Comparison of ENCODE assay signal across 8 cellular contexts in the genomic region with DNA sequence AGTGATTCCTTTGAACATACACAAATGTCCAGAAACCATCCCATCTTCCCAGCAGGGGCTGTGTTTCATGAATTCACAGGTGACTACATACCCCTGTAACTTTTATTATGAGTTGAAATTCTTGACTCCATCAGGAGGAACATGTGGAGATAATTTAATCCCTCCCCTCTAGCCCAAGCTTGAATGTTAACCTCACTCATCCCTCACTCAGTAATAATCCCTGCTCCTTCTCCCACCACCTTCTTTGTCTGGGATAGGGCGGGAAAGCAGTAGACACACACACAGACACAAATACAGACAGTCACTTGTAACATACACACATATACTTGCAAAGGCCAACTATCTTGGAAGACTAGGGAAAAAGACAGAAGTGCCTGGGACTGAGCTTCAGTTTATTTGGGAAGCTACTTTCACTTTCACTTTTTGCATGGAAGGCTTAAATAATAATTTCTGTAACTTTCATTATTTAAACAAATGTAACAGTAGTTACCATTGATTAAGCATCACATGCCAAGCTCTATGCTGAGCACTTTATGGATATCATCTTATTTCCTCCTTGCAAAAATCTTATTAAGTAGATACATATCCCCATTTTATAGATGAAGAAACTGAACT. TPM values are rescaled to one million over a fixed set of nuclear protein-coding genes. Genes with fewer than 3 reads are reported as not detected.
DNase-seq lines count a peak whose midpoint lies in the region; ATAC-seq and TF ChIP-seq lines count a peak whose summit lies in the region.

No MANE protein-coding gene starts in this region.

- H3K4me3 ChIP-seq in GM23248 (peak overlapping the region; percentile 69), SK-N-MC (peak overlapping the region; percentile 73), heart right ventricle (peak overlapping the region in 9 of 10 donors; percentile 27 to 56 (median 42)), gastrocnemius medialis (peak overlapping the region; percentile 37 to 59 (median 44))

- TF ChIP-seq CTCF in heart right ventricle (IDR thresholded peaks at IDR 0.05) (no peak), gastrocnemius medialis (IDR thresholded peaks at IDR 0.05 in 4 of 5, conservative IDR thresholded peaks at IDR 0.05 in 1 of 5) (no peak)

- H3K79me2 ChIP-seq in GM23248 (ENCODE audit: insufficient read depth) = 0 out of 2 replicates have a peak, but pooled peaks cover 3% of the 10 kb centered on the region

- peaks cover 14% of the 10 kb centered on the region; the same call in 1 of the 2 replicates for H3F3A ChIP-seq in GM23248 (ENCODE audit: insufficient read depth)

- H3K9me3 ChIP-seq in GM23248 (ENCODE audit: low read depth) = no peaks in the 10 kb centered on the region
- no peaks in the 10 kb centered on the region for H3K9me3 ChIP-seq in SK-N-MC (ENCODE audit: low read depth, low read length)
- H3K9me3 ChIP-seq in heart right ventricle = no peaks in the 10 kb centered on the region
- H3K9me3 ChIP-seq in gastrocnemius medialis = no peaks in the 10 kb centered on the region

- WGBS in GM23248 (ENCODE audit: low coverage in 1 of 2, low lambda C conversion rate in 2 of 2, missing lambda C conversion rate in 2 of 2), 2 experiments = 25 to 28% methylated on average over 1 of the region's 1 CpG
- 62 to 63% methylated on average over 1 of the region's 1 CpG for WGBS in heart right ventricle, 2 donors

- no peaks in the 10 kb centered on the region for H4K20me1 ChIP-seq in GM23248 (ENCODE audit: insufficient read depth)

- no peak for TF ChIP-seq POLR2A in gastrocnemius medialis (IDR thresholded peaks at IDR 0.05)

- peak; percentile 43 for DNase-seq in GM23248
- DNase-seq in SK-N-MC (ENCODE audit: low read depth, low spot score) = no peak
- no peak for DNase-seq in heart right ventricle
- DNase-seq in gastrocnemius medialis = no peak
- no peak for DNase-seq in islet precursor cell
- DNase-seq in NCI-H2081 treated with DMSO at 0.1 percent for 48 hours (lab: John Stamatoyannopoulos, UW) = no peak
- no peak for DNase-seq in MV-4-11 (lab: John Stamatoyannopoulos, UW)

- ATAC-seq in heart right ventricle (peak in 4 of 8 donors; percentile 19 to 56 (median 31)), gastrocnemius medialis (peak in 1 of 2 donors; percentile 53), GM19035 (IDR thresholded peaks at IDR 0.05; ENCODE audit: unreplicated experiment) (no peak)

- peak overlapping the region; percentile 82 for H3K4me2 ChIP-seq in GM23248 (ENCODE audit: unreplicated experiment)

- in situ Hi-C loops in GM23248 (cut with MboI) (no loop called here), gastrocnemius medialis (cut with MboI; ENCODE audit: low sequenced_read_pairs in 4 of 4) (no loop called here)

- H3K36me3 ChIP-seq in GM23248 (ENCODE audit: low read depth) (no peaks in the 10 kb centered on the region), SK-N-MC (ENCODE audit: insufficient read depth, low read length) (no peaks in the 10 kb centered on the region), heart right ventricle (peaks cover 0 to 14% (median 0%) of the 10 kb centered on the region in 9 donors), gastrocnemius medialis (no peaks in the 10 kb centered on the region)

- H3K4me1 ChIP-seq in GM23248 (ENCODE audit: insufficient read depth) = peaks cover 24% of the 10 kb centered on the region
- peaks cover 0 to 35% (median 18%) of the 10 kb centered on the region in 9 donors for H3K4me1 ChIP-seq in heart right ventricle
- peaks cover 15 to 25% of the 10 kb centered on the region in 2 donors for H3K4me1 ChIP-seq in gastrocnemius medialis

- no peak overlapping the region for H3K27ac ChIP-seq in GM23248
- peak overlapping the region; percentile 86 for H3K27ac ChIP-seq in SK-N-MC
- H3K27ac ChIP-seq in heart right ventricle = peak overlapping the region in 4 of 10 donors; percentile 30 to 73 (median 43)
- H3K27ac ChIP-seq in gastrocnemius medialis = peak overlapping the region in 3 of 4 donors; percentile 38 to 45 (median 45)

- intact Hi-C loops in heart right ventricle (cut with DNase I) (no loop called here), gastrocnemius medialis (cut with DNase I; ENCODE audit: low total_unique reads) (loop anchor here (10.0 kb wide), 1 partner anchor 1618 kb away; no protein-coding TSS in a partner anchor)

- H3K9ac ChIP-seq in GM23248 (peak overlapping the region; percentile 31), SK-N-MC (ENCODE audit: insufficient read length) (peak overlapping the region; percentile 47)

- H3K9me2 ChIP-seq in GM23248 (ENCODE audit: insufficient read depth) = no peaks in the 10 kb centered on the region

- H2AFZ ChIP-seq in GM23248 = peak overlapping the region; percentile 64

- H3K27me3 ChIP-seq in GM23248 (replicated peaks; ENCODE audit: insufficient read depth) (no peaks in the 10 kb centered on the region), heart right ventricle (no peaks in the 10 kb centered on the region), gastrocnemius medialis (no peaks in the 10 kb centered on the region)

RNA-seq across cellular contexts. Expression of a gene that starts 7.3 kb away (rescaled TPM):
- 6.3 TPM in 2 replicates for total RNA-seq in GM23248 (2014; rRNA removed; shearing (Covaris generic))
- 3.6 and 5.8 TPM in 2 replicates for polyA plus RNA-seq in GM23248 (2016; fragmentation: Nextera tagmentation; extraction: Ambion mirVana)
- 10 to 100 TPM; 14.6 to 48.1 (median 29.1) TPM for total RNA-seq in heart right ventricle
- 10 to 100 TPM; 14.9 to 37.5 TPM for polyA plus RNA-seq in heart right ventricle
- 10 to 100 TPM in 1 of 4 donors, 1 to 10 TPM in 3; 7.5 to 12.0 (median 9.5) TPM for total RNA-seq in gastrocnemius medialis
